In genomic region chr6:130980310-130981032, GRCh38 we compare ENCODE assay signal across 1 cellular context.
TF ChIP-seq lines count a peak whose summit lies in the region.

No MANE protein-coding gene starts in this region.

TF ChIP-seq in WTC11, 78 proteins besides CTCF, POLR2A, EP300 and RAD21 (continued from another document):
- no peak for TF ChIP-seq MLX (CRISPR knock-in tag; IDR thresholded peaks at IDR 0.05)
- TF ChIP-seq CREM (CRISPR knock-in tag; IDR thresholded peaks at IDR 0.05) = no peak
- TF ChIP-seq CBFB (CRISPR knock-in tag; IDR thresholded peaks at IDR 0.05; ENCODE audit: low read depth) = no peak
- TF ChIP-seq ZNF138 (CRISPR knock-in tag; conservative IDR thresholded peaks at IDR 0.05) = no peak
- no peak for TF ChIP-seq ZBTB43 (CRISPR knock-in tag; IDR thresholded peaks at IDR 0.05)
- TF ChIP-seq ZNF512 (CRISPR knock-in tag; IDR thresholded peaks at IDR 0.05; ENCODE audit: borderline replicate concordance) = no peak
